8 cellular contexts compared by ENCODE assay signal in genomic region chr16:21599994-21600773, GRCh38. TPM values are rescaled to one million over a fixed set of nuclear protein-coding genes. Genes with fewer than 3 reads are reported as not detected.
A peak's percentile ranks its signal among the peaks of the same experiment; 100 is the strongest.
DNase-seq lines count a peak whose midpoint lies in the region; ATAC-seq and TF ChIP-seq lines count a peak whose summit lies in the region.

No MANE protein-coding gene starts in this region.

- H3K9me3 Mint-ChIP-seq in natural killer cell = no peaks in the 10 kb centered on the region

- no peaks in the 10 kb centered on the region for H3K36me3 ChIP-seq in WERI-Rb-1

- no peaks in the 10 kb centered on the region for H3K27me3 ChIP-seq in WERI-Rb-1 (ENCODE audit: insufficient read depth, low read depth, severe bottlenecking)

- peak overlapping the region; percentile 96 for H3K27ac ChIP-seq in WERI-Rb-1

- ATAC-seq in GM21786 (IDR thresholded peaks at IDR 0.05; ENCODE audit: unreplicated experiment) (peak; percentile 16), natural killer cell (peak; percentile 6 to 12 (median 8))

- TF ChIP-seq CTCF in WERI-Rb-1 (IDR thresholded peaks at IDR 0.05; ENCODE audit: low read depth, low read length) (no peak), epithelial cell of proximal tubule (conservative IDR thresholded peaks at IDR 0.05; ENCODE audit: low read depth, low read length) (no peak), natural killer cell (IDR thresholded peaks at IDR 0.05) (no peak)

- H3K27me3 Mint-ChIP-seq in natural killer cell (ENCODE audit: low read depth in 2 of 2) = no peaks in the 10 kb centered on the region

- intact Hi-C loops in natural killer cell (cut with micrococcal nuclease) = loop anchor here (1.0 to 5.0 kb wide), 5 partner anchors 40 to 1547 kb away; partner anchors contain the start of genes POLR3E and USP31

- H3K36me3 Mint-ChIP-seq in natural killer cell = no peaks in the 10 kb centered on the region

- H3K4me1 Mint-ChIP-seq in natural killer cell = peaks cover 40 to 51% of the 10 kb centered on the region in 2 donors

- peak overlapping the region; percentile 81 to 90 for H3K27ac Mint-ChIP-seq in natural killer cell

- no peaks in the 10 kb centered on the region for H3K9me3 ChIP-seq in WERI-Rb-1 (ENCODE audit: severe bottlenecking)

- DNase-seq in NCI-H82 (lab: John Stamatoyannopoulos, UW) (peak; percentile 46), NCI-H82 treated with DMSO at 0.1 percent for 48 hours (lab: John Stamatoyannopoulos, UW; ENCODE audit: unreplicated experiment) (no peak), WERI-Rb-1 (no peak), epithelial cell of proximal tubule (ENCODE audit: low read depth) (no peak), natural killer cell (no peak), SKM-1 (lab: John Stamatoyannopoulos, UW; ENCODE audit: unreplicated experiment) (no peak)
- no peak for DNase-seq in Jurkat, Clone E6-1 (ENCODE audit: low read depth, low spot score)

- peak overlapping the region; percentile 92 for H3K4me3 Mint-ChIP-seq in natural killer cell

- peak overlapping the region; percentile 91 for H3K4me3 ChIP-seq in Jurkat, Clone E6-1 (ENCODE audit: low read length)
- peak overlapping the region; percentile 85 for H3K4me3 ChIP-seq in WERI-Rb-1 (ENCODE audit: low read depth, low read length)
- H3K4me3 ChIP-seq in epithelial cell of proximal tubule (ENCODE audit: low read depth, low read length) = peak overlapping the region; percentile 77

RNA-seq across cellular contexts. Expression of gene METTL9, which starts 0.8 kb away (rescaled TPM):
- 155 TPM for polyA plus RNA-seq in Jurkat, Clone E6-1 (2012; ENCODE audit: insufficient read depth, insufficient read length)
- total RNA-seq in epithelial cell of proximal tubule (149 and 152 TPM in 2 replicates), natural killer cell (100 to 1,000 TPM in 1 of 3 donors, 10 to 100 TPM in 2; 73.1 to 110 (median 85.1) TPM)

RNA-seq across cellular contexts. Expression of gene IGSF6, which starts 52.2 kb away (rescaled TPM):
- not detected for polyA plus RNA-seq in Jurkat, Clone E6-1 (2012; ENCODE audit: insufficient read depth, insufficient read length)
- total RNA-seq in epithelial cell of proximal tubule (not detected in 2 replicates), natural killer cell (1 to 10 TPM; 2.2 to 4.4 (median 2.6) TPM)
